In genomic region chr1:162391790-162392563, GRCh38 we compare ENCODE assay signal across 1 cellular context.
TF ChIP-seq lines count a peak whose summit lies in the region.

No MANE protein-coding gene starts in this region.

TF ChIP-seq in K562, 482 proteins besides CTCF, POLR2A, EP300 and RAD21 (continued from another document and continues in another):
- TF ChIP-seq E4F1 (CRISPR knock-in tag; IDR thresholded peaks at IDR 0.05; ENCODE audit: borderline replicate concordance) (no peak), SREBF1 (IDR thresholded peaks at IDR 0.05; ENCODE audit: borderline replicate concordance, low read depth, low read length) (no peak), ATF2 (CRISPR knock-in tag; IDR thresholded peaks at IDR 0.05) (no peak), NFE2 (IDR thresholded peaks at IDR 0.05; ENCODE audit: low read depth) (no peak), CHD4 (IDR thresholded peaks at IDR 0.05; ENCODE audit: insufficient read depth, insufficient replicate concordance, low read depth, low read length, poor library complexity, severe bottlenecking) (no peak), SNAPC5 (CRISPR knock-in tag; IDR thresholded peaks at IDR 0.05) (no peak), KLF10 (CRISPR knock-in tag; IDR thresholded peaks at IDR 0.05) (no peak), ZBTB33 (CRISPR knock-in tag; IDR thresholded peaks at IDR 0.05) (no peak), HDAC3 (IDR thresholded peaks at IDR 0.05; ENCODE audit: borderline replicate concordance, partially characterized antibody) (peak; percentile 56), RBBP5 (IDR thresholded peaks at IDR 0.05; ENCODE audit: borderline replicate concordance, insufficient read depth, low read length, poor library complexity, severe bottlenecking) (no peak), NKRF (IDR thresholded peaks at IDR 0.05; ENCODE audit: borderline replicate concordance) (no peak; the same call in 1 of the 2 replicates), ZNF395 (CRISPR knock-in tag; IDR thresholded peaks at IDR 0.05) (no peak), TAL1 (IDR thresholded peaks at IDR 0.05) (peak; percentile 42; the same call in 1 of the 2 replicates), SIN3A (IDR thresholded peaks at IDR 0.05; ENCODE audit: borderline replicate concordance in 2 of 2, control insufficient read depth in 1 of 2, low read depth in 2 of 2, low read length in 2 of 2) (no peak), FIP1L1 (IDR thresholded peaks at IDR 0.05; ENCODE audit: low read depth, low read length, poor library complexity, severe bottlenecking) (no peak), JUND (IDR thresholded peaks at IDR 0.05; ENCODE audit: borderline replicate concordance, low read depth, low read length) (peak; percentile 6; the same call in 1 of the 2 replicates), JUND (tag; IDR thresholded peaks at IDR 0.05; ENCODE audit: borderline replicate concordance, low read depth, low read length) (peak; percentile 15; the same call in 1 of the 3 replicates), THRAP3 (IDR thresholded peaks at IDR 0.05; ENCODE audit: borderline replicate concordance) (peak; percentile 97), BRD9 (IDR thresholded peaks at IDR 0.05; ENCODE audit: low read depth, partially characterized antibody) (peak; percentile 97), SMAD3 (CRISPR knock-in tag; conservative IDR thresholded peaks at IDR 0.05) (no peak), FOXJ3 (CRISPR knock-in tag; IDR thresholded peaks at IDR 0.05) (no peak), CXXC5 (CRISPR knock-in tag; IDR thresholded peaks at IDR 0.05) (no peak), BDP1 (IDR thresholded peaks at IDR 0.05; ENCODE audit: insufficient read depth, insufficient read length) (no peak), MECOM (CRISPR knock-in tag; IDR thresholded peaks at IDR 0.05) (no peak), TEAD4 (IDR thresholded peaks at IDR 0.05; ENCODE audit: low read length) (no peak; the same call in 1 of the 2 replicates), TEAD4 (CRISPR knock-in tag; IDR thresholded peaks at IDR 0.05; ENCODE audit: borderline replicate concordance) (no peak), STAT5B (CRISPR knock-in tag; IDR thresholded peaks at IDR 0.05) (no peak), HNRNPUL1 (IDR thresholded peaks at IDR 0.05; ENCODE audit: low read length) (no peak), ARID4B (CRISPR knock-in tag; IDR thresholded peaks at IDR 0.05) (no peak), NR2C1 (IDR thresholded peaks at IDR 0.05) (no peak), NR2C1 (tag; IDR thresholded peaks at IDR 0.05) (no peak), ZNF561 (CRISPR knock-in tag; conservative IDR thresholded peaks at IDR 0.05) (no peak), CHCHD3 (CRISPR knock-in tag; IDR thresholded peaks at IDR 0.05) (no peak), PATZ1 (CRISPR knock-in tag; IDR thresholded peaks at IDR 0.05; ENCODE audit: borderline replicate concordance) (no peak), TAF7 (tag; IDR thresholded peaks at IDR 0.05) (no peak), ZBTB9 (CRISPR knock-in tag; IDR thresholded peaks at IDR 0.05) (no peak), ZFP91 (CRISPR knock-in tag; IDR thresholded peaks at IDR 0.05) (no peak), MAFK (IDR thresholded peaks at IDR 0.05; ENCODE audit: low read length) (0 out of 2 replicates have a peak, but pooled peaks have one; percentile 23), BCOR (IDR thresholded peaks at IDR 0.05) (0 out of 2 replicates have a peak, but pooled peaks have one; percentile 39), TRIM28 (IDR thresholded peaks at IDR 0.05) (no peak), HCFC1 (IDR thresholded peaks at IDR 0.05; ENCODE audit: low read depth, low read length) (no peak), MYNN (IDR thresholded peaks at IDR 0.05) (no peak), MYNN (CRISPR knock-in tag; IDR thresholded peaks at IDR 0.05) (no peak), PHTF2 (CRISPR knock-in tag; IDR thresholded peaks at IDR 0.05) (no peak), ELF4 (CRISPR knock-in tag; IDR thresholded peaks at IDR 0.05) (peak; percentile 90; the same call in 1 of the 2 replicates)
